Comparison of ENCODE assay signal across 1 cellular context in genomic region chr9:125908138-125908537, GRCh38.
TF ChIP-seq lines count a peak whose summit lies in the region.

No MANE protein-coding gene starts in this region.

TF ChIP-seq in SK-N-SH, 30 proteins besides CTCF, POLR2A, EP300 and RAD21 (continued from another document):
- TF ChIP-seq TEAD4 (IDR thresholded peaks at IDR 0.05; ENCODE audit: borderline replicate concordance, insufficient read depth) (no peak), FOSL2 (IDR thresholded peaks at IDR 0.05; ENCODE audit: borderline replicate concordance, low read depth) (no peak), SIN3A (IDR thresholded peaks at IDR 0.05; ENCODE audit: borderline replicate concordance, low read depth, low read length) (no peak), RCOR1 (IDR thresholded peaks at IDR 0.05; ENCODE audit: low read length) (no peak), MXI1 (IDR thresholded peaks at IDR 0.05; ENCODE audit: low read depth, low read length) (no peak), USF1 (IDR thresholded peaks at IDR 0.05; ENCODE audit: borderline replicate concordance, low read depth) (no peak), ELF1 (IDR thresholded peaks at IDR 0.05) (no peak), NRF1 (IDR thresholded peaks at IDR 0.05; ENCODE audit: low read depth, low read length) (no peak)
TF ChIP-seq in SK-N-SH: peak in this region for 0.
